ENCODE assay signal across 28 cellular contexts in genomic region chr1:109131800-109132199, GRCh38. TPM values are rescaled to one million over a fixed set of nuclear protein-coding genes. Genes with fewer than 3 reads are reported as not detected.
"Had no signal": no experiment of that assay in that cellular context is flagged by ENCODE, and none has a peak within 500 bp of the region (broad histone marks: within the 10 kb centered on the region; RNA-seq: fewer than 3 reads in every experiment).

No MANE protein-coding gene starts in this region.

- H3K4me3 ChIP-seq: ascending aorta, coronary artery, dorsolateral prefrontal cortex, esophagus squamous epithelium, gastroesophageal sphincter, heart right ventricle had no signal

- FAIRE-seq: bronchial epithelial cell had no signal

- H3K4me1 ChIP-seq: ascending aorta, esophagus squamous epithelium had no signal

- DNase-seq: activated B cell treated with CpG ODN at 0.5 μM for 24 hours; activated CD4-positive, alpha-beta T cell treated with anti-CD3 and anti-CD28 coated beads for 48 hours; activated CD4-positive, alpha-beta T cell treated with anti-CD3 and anti-CD28 coated beads, Interleukin-2, amount 50 U/mL, for 1 hour; activated CD4-positive, alpha-beta T cell treated with anti-CD3 and anti-CD28 coated beads, Interleukin-2, amount 50 U/mL, for 48 hours; activated CD8-positive, alpha-beta memory T cell treated with anti-CD3 and anti-CD28 coated beads for 24 hours; activated CD8-positive, alpha-beta T cell treated with anti-CD3 and anti-CD28 coated beads for 36 hours; activated gamma-delta T cell; activated naive CD4-positive, alpha-beta T cell; activated naive CD4-positive, alpha-beta T cell treated with anti-CD3 and anti-CD28 coated beads, Interleukin-2, amount 10 ng/mL, durations not matched to agents 7 days and 5 days; activated naive CD8-positive, alpha-beta T cell treated with anti-CD3 and anti-CD28 coated beads, Interleukin-2, amount 10 ng/mL, durations not matched to agents 7 days and 5 days; activated T-cell treated with anti-CD3 and anti-CD28 coated beads, Interleukin-2, amount 50 U/mL, for 4 hours; brain microvascular endothelial cell; dorsolateral prefrontal cortex; effector memory CD4-positive, alpha-beta T cell; esophagus squamous epithelium; foreskin melanocyte; heart right ventricle; T-helper 17 cell; T1000; WERI-Rb-1 had no signal

- H3K27ac ChIP-seq: ascending aorta, brain microvascular endothelial cell, coronary artery, dorsolateral prefrontal cortex, esophagus squamous epithelium, gastroesophageal sphincter, heart right ventricle, WERI-Rb-1 had no signal

- H3K4me1 Mint-ChIP-seq: central memory CD8-positive, alpha-beta T cell had no signal

- H3K36me3 ChIP-seq: ascending aorta, brain microvascular endothelial cell, esophagus squamous epithelium, gastroesophageal sphincter, heart right ventricle, WERI-Rb-1 had no signal

- H3K36me3 Mint-ChIP-seq: activated naive CD4-positive, alpha-beta T cell treated with anti-CD3 and anti-CD28 coated beads, Interleukin-2, amount 10 ng/mL, durations not matched to agents 7 days and 5 days; activated naive CD4-positive, alpha-beta T cell treated with anti-CD3 and anti-CD28 coated beads, Interleukin-2, amount 50 U/mL, for 72 hours; activated naive CD8-positive, alpha-beta T cell treated with anti-CD3 and anti-CD28 coated beads, Interleukin-2, amount 10 ng/mL, durations not matched to agents 7 days and 5 days had no signal

- H3K9me3 ChIP-seq: ascending aorta, esophagus squamous epithelium, gastroesophageal sphincter, heart right ventricle had no signal

- H3K27me3 ChIP-seq: ascending aorta, brain microvascular endothelial cell, dorsolateral prefrontal cortex, esophagus squamous epithelium, gastroesophageal sphincter, heart right ventricle had no signal

- H3K9me3 Mint-ChIP-seq: activated B cell treated with CpG ODN at 0.5 μM for 24 hours; activated CD8-positive, alpha-beta T cell treated with anti-CD3 and anti-CD28 coated beads for 36 hours; activated naive CD4-positive, alpha-beta T cell treated with anti-CD3 and anti-CD28 coated beads, Interleukin-2, amount 10 ng/mL, durations not matched to agents 7 days and 5 days; activated naive CD4-positive, alpha-beta T cell treated with anti-CD3 and anti-CD28 coated beads, Interleukin-2, amount 50 U/mL, for 72 hours; activated naive CD8-positive, alpha-beta T cell treated with anti-CD3 and anti-CD28 coated beads, Interleukin-2, amount 10 ng/mL, durations not matched to agents 7 days and 5 days; activated T-cell treated with anti-CD3 and anti-CD28 coated beads, Interleukin-2, amount 50 U/mL, for 4 hours; central memory CD8-positive, alpha-beta T cell; dendritic cell treated with granulocyte-macrophage colony-stimulating factor and Interleukin-4, amounts not matched to agents 40 ng/mL and 50 ng/mL, for 4 days; T-helper 2 cell treated with Interferon-gamma antibody and Interleukin-4, amounts not matched to agents 5 μg/mL and 100 μg/mL, for 36 hours had no signal

- H3K4me3 Mint-ChIP-seq: activated B cell treated with CpG ODN at 0.5 μM for 24 hours; activated CD8-positive, alpha-beta T cell treated with anti-CD3 and anti-CD28 coated beads for 36 hours; activated naive CD4-positive, alpha-beta T cell treated with anti-CD3 and anti-CD28 coated beads, Interleukin-2, amount 10 ng/mL, durations not matched to agents 7 days and 5 days; activated naive CD8-positive, alpha-beta T cell treated with anti-CD3 and anti-CD28 coated beads, Interleukin-2, amount 10 ng/mL, durations not matched to agents 7 days and 5 days; activated T-cell treated with anti-CD3 and anti-CD28 coated beads, Interleukin-2, amount 50 U/mL, for 4 hours; central memory CD8-positive, alpha-beta T cell; dendritic cell treated with granulocyte-macrophage colony-stimulating factor and Interleukin-4, amounts not matched to agents 40 ng/mL and 50 ng/mL, for 4 days; T-helper 17 cell; T-helper 2 cell treated with Interferon-gamma antibody and Interleukin-4, amounts not matched to agents 5 μg/mL and 100 μg/mL, for 36 hours had no signal

- H3K27ac Mint-ChIP-seq: activated B cell treated with CpG ODN at 0.5 μM for 24 hours; activated CD8-positive, alpha-beta T cell treated with anti-CD3 and anti-CD28 coated beads for 36 hours; activated naive CD4-positive, alpha-beta T cell treated with anti-CD3 and anti-CD28 coated beads, Interleukin-2, amount 10 ng/mL, durations not matched to agents 7 days and 5 days; activated naive CD4-positive, alpha-beta T cell treated with anti-CD3 and anti-CD28 coated beads, Interleukin-2, amount 50 U/mL, for 72 hours; activated naive CD8-positive, alpha-beta T cell treated with anti-CD3 and anti-CD28 coated beads, Interleukin-2, amount 10 ng/mL, durations not matched to agents 7 days and 5 days; T-helper 17 cell; T-helper 2 cell treated with Interferon-gamma antibody and Interleukin-4, amounts not matched to agents 5 μg/mL and 100 μg/mL, for 36 hours had no signal

- H3K27me3 Mint-ChIP-seq: activated B cell treated with CpG ODN at 0.5 μM for 24 hours; activated CD8-positive, alpha-beta T cell treated with anti-CD3 and anti-CD28 coated beads for 36 hours; activated naive CD4-positive, alpha-beta T cell treated with anti-CD3 and anti-CD28 coated beads, Interleukin-2, amount 10 ng/mL, durations not matched to agents 7 days and 5 days; central memory CD8-positive, alpha-beta T cell; dendritic cell treated with granulocyte-macrophage colony-stimulating factor and Interleukin-4, amounts not matched to agents 40 ng/mL and 50 ng/mL, for 4 days; T-helper 17 cell had no signal

RNA-seq across cellular contexts. Expression of gene ELAPOR1, which starts 17.9 kb away (rescaled TPM):
- total RNA-seq: ascending aorta, bronchial epithelial cell had no signal
